9 cellular contexts compared by ENCODE assay signal in genomic region chr7:94149776-94150545, GRCh38.
"Had no signal": no experiment of that assay in that cellular context is flagged by ENCODE, and none has a peak within 500 bp of the region (broad histone marks: within the 10 kb centered on the region; RNA-seq: fewer than 3 reads in every experiment).

No MANE protein-coding gene starts in this region.

- H3K27me3 ChIP-seq: ovary had no signal

- H3K27ac ChIP-seq: ovary had no signal

- H3K27ac Mint-ChIP-seq: T-helper 2 cell treated with Interferon-gamma antibody and Interleukin-4, amounts not matched to agents 5 μg/mL and 100 μg/mL, for 36 hours had no signal

- DNase-seq: activated CD4-positive, alpha-beta T cell treated with anti-CD3 and anti-CD28 coated beads for 1 hour; activated CD4-positive, alpha-beta T cell treated with anti-CD3 and anti-CD28 coated beads, Interleukin-2, amount 50 U/mL, for 4 hours; activated naive CD4-positive, alpha-beta T cell; activated T-cell treated with anti-CD3 and anti-CD28 coated beads for 4 hours; anterior cingulate cortex; hypothalamus; ovary; stimulated activated CD4-positive, alpha-beta T cell treated with anti-CD3 and anti-CD28 coated beads, Interleukin-1b, Interleukin-23, amount 100 ng/mL, for 48 hours had no signal

- H3K9me3 Mint-ChIP-seq: T-helper 2 cell treated with Interferon-gamma antibody and Interleukin-4, amounts not matched to agents 5 μg/mL and 100 μg/mL, for 36 hours had no signal

- H3K4me3 ChIP-seq: ovary had no signal

- H3K36me3 ChIP-seq: ovary had no signal

- H3K4me3 Mint-ChIP-seq: T-helper 2 cell treated with Interferon-gamma antibody and Interleukin-4, amounts not matched to agents 5 μg/mL and 100 μg/mL, for 36 hours had no signal
